ENCODE assay signal across 21 cellular contexts in genomic region chr15:94602771-94603474, GRCh38.
"Had no signal": no experiment of that assay in that cellular context is flagged by ENCODE, and none has a peak within 500 bp of the region (broad histone marks: within the 10 kb centered on the region; RNA-seq: fewer than 3 reads in every experiment).

No MANE protein-coding gene starts in this region.

- ATAC-seq: foreskin keratinocyte; heart left ventricle; left colon; natural killer cell; pancreas; right lobe of liver; stimulated activated memory B cell treated with anti-CD40 and anti-IgM and Interleukin-4, amounts not matched to agents 10 μg/mL and 1 μg/mL and 100 μg/mL, for 72 hours; upper lobe of right lung had no signal

- H3K27me3 ChIP-seq: esophagus squamous epithelium, foreskin keratinocyte, heart left ventricle, right lobe of liver, upper lobe of right lung, vagina had no signal

- H3K4me1 ChIP-seq: foreskin keratinocyte, pancreas, right lobe of liver, tibial artery, vagina had no signal

- H3K4me3 ChIP-seq: coronary artery, esophagus squamous epithelium, heart left ventricle, pancreas, right lobe of liver, spleen, tibial artery, upper lobe of right lung, vagina had no signal

- H3K36me3 ChIP-seq: esophagus squamous epithelium, heart left ventricle, pancreas, right lobe of liver, spleen, tibial artery, upper lobe of right lung, vagina had no signal

- FAIRE-seq: endometrium, pancreas had no signal

- H3K9me3 ChIP-seq: esophagus squamous epithelium, heart left ventricle, pancreas, right lobe of liver, spleen, tibial artery, upper lobe of right lung, vagina had no signal

- DNase-seq: effector memory CD4-positive, alpha-beta T cell; esophagus squamous epithelium; foreskin keratinocyte; heart left ventricle; hippocampal formation; left colon; natural killer cell; occipital lobe; pancreas; right lobe of liver; spleen; stimulated activated CD4-positive, alpha-beta T cell treated with anti-CD3 and anti-CD28 coated beads, Interleukin-15, amount 100 ng/mL, for 24 hours; stimulated activated CD4-positive, alpha-beta T cell treated with anti-CD3 and anti-CD28 coated beads, Interleukin-1b, Interleukin-23, amount 100 ng/mL, for 48 hours; stimulated activated CD4-positive, alpha-beta T cell treated with anti-CD3 and anti-CD28 coated beads, Interleukin-4, amount 100 ng/mL, for 24 hours; tibial artery; upper lobe of right lung had no signal

- H3K27ac ChIP-seq: coronary artery, epithelial cell of prostate, esophagus squamous epithelium, foreskin keratinocyte, heart left ventricle, pancreas, right lobe of liver, tibial artery, upper lobe of right lung, vagina had no signal
